In genomic region chr12:27780612-27781408, GRCh38 we compare ENCODE assay signal across 9 cellular contexts. TPM values are rescaled to one million over a fixed set of nuclear protein-coding genes. Genes with fewer than 3 reads are reported as not detected.
DNase-seq lines count a peak whose midpoint lies in the region; ATAC-seq, FAIRE-seq and TF ChIP-seq lines count a peak whose summit lies in the region.
"Had no signal": no experiment of that assay in that cellular context is flagged by ENCODE, and none has a peak within 500 bp of the region (broad histone marks: within the 10 kb centered on the region; RNA-seq: fewer than 3 reads in every experiment).

No MANE protein-coding gene starts in this region.

- H3K9ac ChIP-seq in BLaER1 (peak overlapping the region; percentile 93), iPS-18a (ENCODE audit: low read length) (peak overlapping the region; percentile 72)

- ATAC-seq in GM19025 (IDR thresholded peaks at IDR 0.05; ENCODE audit: low read depth, unreplicated experiment) (peak; percentile 25), HG03139 (IDR thresholded peaks at IDR 0.05; ENCODE audit: unreplicated experiment) (peak; percentile 32)

- FAIRE-seq in small intestine (lab: Jason Lieb, UNC): no peak

- H3K27me3 ChIP-seq in BLaER1 (no peaks in the 10 kb centered on the region), iPS-18a (ENCODE audit: control insufficient read depth, insufficient read depth, low read length) (no peaks in the 10 kb centered on the region), small intestine (ENCODE audit: control insufficient read depth in 2 of 2, insufficient read depth in 2 of 2, low read length in 2 of 2) (no peaks in the 10 kb centered on the region)

- H4K20me1 ChIP-seq in BLaER1 (no peaks in the 10 kb centered on the region), OCI-LY7 (ENCODE audit: insufficient read depth, low read length) (no peaks in the 10 kb centered on the region)

- peaks cover 31% of the 10 kb centered on the region for H3K4me1 ChIP-seq in BLaER1
- peaks cover 24% of the 10 kb centered on the region for H3K4me1 ChIP-seq in OCI-LY7 (ENCODE audit: insufficient read depth, low read length, poor library complexity, severe bottlenecking)
- H3K4me1 ChIP-seq in iPS-18a (ENCODE audit: control insufficient read depth, low read depth, low read length): peaks cover 24% of the 10 kb centered on the region
- H3K4me1 ChIP-seq in small intestine (ENCODE audit: control insufficient read depth in 2 of 2, insufficient read depth in 1 of 2, low read depth in 1 of 2, low read length in 1 of 2): peaks cover 0 to 2% of the 10 kb centered on the region in 2 donors

- TF ChIP-seq CTCF in OCI-LY7 (conservative IDR thresholded peaks at IDR 0.05; ENCODE audit: low read length): no peak

- H3K36me3 ChIP-seq in BLaER1 (peaks cover 26% of the 10 kb centered on the region), OCI-LY7 (ENCODE audit: insufficient read depth, low read length) (peaks cover 10% of the 10 kb centered on the region; the same call in 1 of the 2 replicates), iPS-18a (ENCODE audit: control insufficient read depth, low read depth, low read length) (no peaks in the 10 kb centered on the region), small intestine (ENCODE audit: control insufficient read depth in 2 of 2, insufficient read depth in 2 of 2, low read length in 2 of 2) (no peaks in the 10 kb centered on the region)

- no TSS peak for BruUV-seq in OCI-LY7 (replicated peaks; lab: Mats Ljungman, UMichigan)

- CTCF ChIA-PET in OCI-LY7 (lab: Charles Lee; ENCODE audit: unreplicated experiment): interaction anchor here (0.6 kb wide), 1 partner anchor 13 kb away, joined by 3 read pairs; no protein-coding TSS in a partner anchor

- H3K79me2 ChIP-seq in OCI-LY7 (ENCODE audit: insufficient read depth, low read depth, low read length): peaks cover 29% of the 10 kb centered on the region; the same call in 1 of the 2 replicates

- H3K9me2 ChIP-seq in OCI-LY7 (ENCODE audit: insufficient read depth, low read length): no peaks in the 10 kb centered on the region

- peaks cover 5% of the 10 kb centered on the region; the same call in 1 of the 2 replicates for H3K9me3 ChIP-seq in BLaER1
- H3K9me3 ChIP-seq in OCI-LY7 (ENCODE audit: low read length): no peaks in the 10 kb centered on the region
- H3K9me3 ChIP-seq in iPS-18a (ENCODE audit: control insufficient read depth, low read depth, low read length): no peaks in the 10 kb centered on the region
- H3K9me3 ChIP-seq in small intestine (ENCODE audit: control insufficient read depth, low read depth): no peaks in the 10 kb centered on the region

- peak overlapping the region; percentile 96; the same call in 1 of the 2 replicates for H2AFZ ChIP-seq in OCI-LY7 (ENCODE audit: low read length)

- WGBS in small intestine, 3 donors: 1 to 9% (median 6%) methylated on average over 26 to 27 of the region's 27 CpGs

- H3K4me2 ChIP-seq in BLaER1: peak overlapping the region; percentile 94
- H3K4me2 ChIP-seq in OCI-LY7 (ENCODE audit: low read length): peak overlapping the region; percentile 83

- intact Hi-C loops in OCI-LY7 (cut with micrococcal nuclease; ENCODE audit: unreplicated experiment): loop anchor here (2.0 kb wide), 1 partner anchor 70 kb away; the partner anchor contains the start of gene MRPS35

- H3K27ac ChIP-seq in BLaER1 (peak overlapping the region; percentile 95), OCI-LY7 (ENCODE audit: low read depth, low read length, poor library complexity, severe bottlenecking) (peak overlapping the region; percentile 58), iPS-18a (ENCODE audit: low read length) (no peak overlapping the region), small intestine (ENCODE audit: low read depth in 1 of 2, low read length in 1 of 2) (peak overlapping the region; percentile 86 to 91)

- POLR2A ChIA-PET in OCI-LY7 (lab: Charles Lee): interaction anchor here (0.6 to 1.5 kb wide), 6 partner anchors 8 to 82 kb away, joined by 3 to 6 read pairs (median 3); no protein-coding TSS in a partner anchor

- peak overlapping the region; percentile 79 for H3K4me3 ChIP-seq in BLaER1
- peak overlapping the region; percentile 77 for H3K4me3 ChIP-seq in OCI-LY7 (ENCODE audit: low read depth, low read length, poor library complexity, severe bottlenecking)
- H3K4me3 ChIP-seq in iPS-18a (ENCODE audit: low read length): peak overlapping the region; percentile 60
- H3K4me3 ChIP-seq in small intestine (ENCODE audit: low read depth in 1 of 2, low read length in 2 of 2): peak overlapping the region; percentile 66 to 76

- DNase-seq in OCI-LY7 (ENCODE audit: low spot score): peak; percentile 71
- peak; percentile 56 for DNase-seq in amniotic epithelial cell (ENCODE audit: low read depth)
- DNase-seq in small intestine: peak; percentile 52
- DNase-seq in activated effector memory CD4-positive, alpha-beta T cell treated with Interleukin-2 at 50 U/mL for 16 hours: no peak

RNA-seq across cellular contexts. Expression of gene MANSC4, which starts 0.8 kb away (rescaled TPM):
- not detected in 2 replicates for total RNA-seq in OCI-LY7 (2014; rRNA removed; shearing (Covaris generic))
- not detected in 2 replicates for total RNA-seq in OCI-LY7 (2022)
- not detected for polyA plus RNA-seq in small intestine
- total RNA-seq: T-helper 2 cell treated with Interferon-gamma antibody and Interleukin-4, amounts not matched to agents 100 ng/mL and 5 ng/mL, for 36 hours had no signal

RNA-seq across cellular contexts. Expression of gene KLHL42, which starts 0.8 kb away (rescaled TPM):
- 19.5 and 24.2 TPM in 2 replicates for total RNA-seq in OCI-LY7 (2014; rRNA removed; shearing (Covaris generic))
- 20.9 and 25.2 TPM in 2 replicates for total RNA-seq in OCI-LY7 (2022)
- 1 to 10 TPM; 2.2 to 6.8 (median 2.4) TPM for polyA plus RNA-seq in small intestine
